ENCODE assay signal across 8 cellular contexts in the genomic region with DNA sequence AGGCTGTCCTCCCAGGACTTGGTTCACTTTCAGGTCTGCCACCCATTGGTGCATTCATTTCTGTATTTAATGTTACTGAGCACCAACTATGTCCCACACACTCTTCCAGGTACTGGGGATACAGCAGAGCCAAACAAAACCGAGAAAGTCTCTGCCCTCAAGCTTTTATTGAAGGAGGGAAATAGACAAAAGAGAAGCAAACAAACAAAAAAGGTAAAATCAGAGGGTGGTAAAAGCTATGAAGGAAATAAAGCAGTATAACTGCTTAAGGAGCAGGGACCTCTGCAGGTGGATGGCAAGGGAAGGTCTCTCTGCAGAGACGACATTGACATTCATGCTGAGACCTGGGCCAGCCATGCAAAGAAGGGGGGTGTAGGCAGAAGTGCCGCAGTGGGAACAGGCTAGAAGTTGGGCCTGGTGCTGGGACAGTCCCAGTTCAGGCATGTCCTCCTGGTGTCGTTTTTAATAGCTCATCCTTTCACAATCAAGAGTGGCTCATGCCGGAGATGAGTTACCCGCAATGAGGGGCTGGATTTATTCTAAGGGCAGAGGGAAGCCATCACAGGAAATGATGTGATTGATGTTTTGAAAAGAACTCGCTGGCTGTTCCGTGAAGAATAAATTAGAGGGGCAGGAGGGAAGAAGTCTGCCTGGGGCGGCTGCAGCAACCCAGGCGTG.
DNase-seq lines count a peak whose midpoint lies in the region; ATAC-seq, FAIRE-seq and TF ChIP-seq lines count a peak whose summit lies in the region.

No MANE protein-coding gene starts in this region.

- peak overlapping the region; percentile 79 for H3K4me3 Mint-ChIP-seq in activated T-cell treated with anti-CD3 and anti-CD28 coated beads, Interleukin-2, amount 50 U/mL, for 4 hours

- H3K36me3 Mint-ChIP-seq in activated T-cell treated with anti-CD3 and anti-CD28 coated beads, Interleukin-2, amount 50 U/mL, for 4 hours (ENCODE audit: insufficient read depth) = no peaks in the 10 kb centered on the region

- no peak for DNase-seq in HEK293T (ENCODE audit: extremely low spot score)
- peak; percentile 76 to 88 for DNase-seq in NOMO-1 (lab: John Stamatoyannopoulos, UW; ENCODE audit: unreplicated experiment in 2 of 2)
- DNase-seq in activated T-cell treated with anti-CD3 and anti-CD28 coated beads, Interleukin-2, amount 50 U/mL, for 4 hours = peak; percentile 42
- DNase-seq in frontal cortex (ENCODE audit: low spot score in 2 of 2) = peak; percentile 40 to 47
- peak; percentile 65 for DNase-seq in pons (ENCODE audit: low spot score)
- no peak for DNase-seq in inferior parietal cortex (ENCODE audit: extremely low spot score)

- H3K27me3 Mint-ChIP-seq in activated T-cell treated with anti-CD3 and anti-CD28 coated beads, Interleukin-2, amount 50 U/mL, for 4 hours (ENCODE audit: low read depth) = no peaks in the 10 kb centered on the region

- H3K4me3 ChIP-seq in GM08714 (ENCODE audit: low read length) = peak overlapping the region; percentile 38; the same call in 1 of the 2 replicates

- peak; percentile 75 for ATAC-seq in activated T-cell treated with anti-CD3 and anti-CD28 coated beads, Interleukin-2, amount 50 U/mL, for 4 hours
- no peak for ATAC-seq in HG02884 (IDR thresholded peaks at IDR 0.05; ENCODE audit: unreplicated experiment)

- no peaks in the 10 kb centered on the region for H3K9me3 Mint-ChIP-seq in activated T-cell treated with anti-CD3 and anti-CD28 coated beads, Interleukin-2, amount 50 U/mL, for 4 hours

- POLR2A ChIA-PET in HEK293T (lab: Yijun Ruan, JAX) = interaction anchor here (0.7 to 1.9 kb wide), 8 partner anchors 8 to 87 kb away, joined by 3 to 9 read pairs (median 4); partner anchors contain the start of gene IRF2BPL

- H3K4me1 Mint-ChIP-seq in activated T-cell treated with anti-CD3 and anti-CD28 coated beads, Interleukin-2, amount 50 U/mL, for 4 hours (ENCODE audit: low read depth) = peaks cover 65% of the 10 kb centered on the region

- CTCF ChIA-PET in HEK293T (lab: Yijun Ruan, JAX) = interaction anchor here (0.6 to 1.0 kb wide), 2 partner anchors 10 to 127 kb away, joined by 3 to 4 read pairs; no protein-coding TSS in a partner anchor

- FAIRE-seq in frontal cortex (lab: Jason Lieb, UNC) = no peak

TF ChIP-seq in HEK293T, 16 proteins besides CTCF, POLR2A, EP300 and RAD21:
- TF ChIP-seq, protein P1, sequence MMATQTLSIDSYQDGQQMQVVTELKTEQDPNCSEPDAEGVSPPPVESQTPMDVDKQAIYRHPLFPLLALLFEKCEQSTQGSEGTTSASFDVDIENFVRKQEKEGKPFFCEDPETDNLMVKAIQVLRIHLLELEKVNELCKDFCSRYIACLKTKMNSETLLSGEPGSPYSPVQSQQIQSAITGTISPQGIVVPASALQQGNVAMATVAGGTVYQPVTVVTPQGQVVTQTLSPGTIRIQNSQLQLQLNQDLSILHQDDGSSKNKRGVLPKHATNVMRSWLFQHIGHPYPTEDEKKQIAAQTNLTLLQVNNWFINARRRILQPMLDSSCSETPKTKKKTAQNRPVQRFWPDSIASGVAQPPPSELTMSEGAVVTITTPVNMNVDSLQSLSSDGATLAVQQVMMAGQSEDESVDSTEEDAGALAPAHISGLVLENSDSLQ (IDR thresholded peaks at IDR 0.05) = 0 out of 2 replicates have a peak, but pooled peaks have one; percentile 26
- TF ChIP-seq FOXM1 (IDR thresholded peaks at IDR 0.05; ENCODE audit: borderline replicate concordance) = no peak

Comparison
In these comparisons a context has a peak if more than half of its experiments do, and no peak if none do; other contexts are left out.
1. DNase-seq: peak in NOMO-1 (2 of 2), activated T-cell treated with anti-CD3 and anti-CD28 coated beads, Interleukin-2, amount 50 U/mL, for 4 hours (single experiment), frontal cortex (2 of 2) and pons (single experiment); none in HEK293T (single experiment) and inferior parietal cortex (single experiment).